ENCODE assay signal across 15 cellular contexts in the genomic region with DNA sequence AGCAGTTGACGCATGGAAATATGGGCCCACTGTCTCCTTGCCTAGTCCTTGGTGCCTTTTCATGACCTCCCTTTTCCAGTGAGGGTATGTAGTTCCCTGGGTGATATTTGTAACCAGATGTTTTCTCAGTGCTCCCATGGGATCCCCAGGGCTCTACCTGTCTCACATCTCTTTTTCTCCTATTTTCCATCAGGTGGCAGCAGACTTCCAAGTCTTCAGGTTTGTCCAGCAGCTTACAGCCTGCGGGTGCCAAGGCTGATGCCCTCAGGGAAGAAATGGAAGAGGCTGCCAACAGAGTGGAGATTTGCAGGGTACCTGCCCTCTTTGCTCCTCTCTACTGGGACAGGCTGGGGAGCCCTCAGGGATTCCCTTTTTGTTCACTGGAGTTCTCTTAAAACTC.
A peak's percentile ranks its signal among the peaks of the same experiment; 100 is the strongest.
DNase-seq lines count a peak whose midpoint lies in the region; ATAC-seq, FAIRE-seq and TF ChIP-seq lines count a peak whose summit lies in the region.
"Had no signal": no experiment of that assay in that cellular context is flagged by ENCODE, and none has a peak within 500 bp of the region (broad histone marks: within the 10 kb centered on the region; RNA-seq: fewer than 3 reads in every experiment).

No MANE protein-coding gene starts in this region.

- no peaks in the 10 kb centered on the region for H4K20me1 ChIP-seq in HCT116 (ENCODE audit: insufficient read depth)

- no peak overlapping the region for H3K27ac ChIP-seq in C4-2B
- no peak overlapping the region for H3K27ac ChIP-seq in HCT116 (ENCODE audit: low read depth, low read length)
- H3K27ac ChIP-seq in kidney (ENCODE audit: low read depth in 2 of 2, low read length in 2 of 2), result no peak overlapping the region
- H3K27ac ChIP-seq in upper lobe of left lung, result no peak overlapping the region
- H3K27ac ChIP-seq: KMS-11 had no signal

- POLR2A ChIA-PET in HCT116 (lab: Charles Lee), result no interaction called here

- TF ChIP-seq CTCF in C4-2B (conservative IDR thresholded peaks at IDR 0.05), result peak; percentile 72
- TF ChIP-seq CTCF in HCT116 (IDR thresholded peaks at IDR 0.05 in 2 of 3, conservative IDR thresholded peaks at IDR 0.05 in 1 of 3; ENCODE audit: borderline replicate concordance in 1 of 3, insufficient read depth in 1 of 3, low read depth in 2 of 3, low read length in 2 of 3), result peak; percentile 24 to 43 (median 36); a peak in 4 of 6 replicates
- TF ChIP-seq CTCF in kidney (IDR thresholded peaks at IDR 0.05; ENCODE audit: borderline replicate concordance, extremely low read depth, insufficient read depth), result peak; percentile 25
- no peak for TF ChIP-seq CTCF in upper lobe of left lung (IDR thresholded peaks at IDR 0.05)

- H3K4me1 ChIP-seq in HCT116 (ENCODE audit: control insufficient read depth in 1 of 2, insufficient read depth in 2 of 2, low read length in 2 of 2), result no peaks in the 10 kb centered on the region
- no peaks in the 10 kb centered on the region for H3K4me1 ChIP-seq in kidney (ENCODE audit: control insufficient read depth in 1 of 2, insufficient read depth in 1 of 2, low read depth in 1 of 2, low read length in 2 of 2)
- H3K4me1 ChIP-seq in upper lobe of left lung, result no peaks in the 10 kb centered on the region

- RAD21 ChIA-PET in HCT116 (lab: Charles Lee; ENCODE audit: low non-redundant PET in 1 of 2, low total read pairs in 2 of 2, uncharacterized antibody in 2 of 2, unreplicated experiment in 2 of 2), result no interaction called here

- no peaks in the 10 kb centered on the region for H3K79me2 ChIP-seq in HCT116 (ENCODE audit: insufficient read depth, low read length)

- no TSS peak for BruUV-seq in HCT116 (replicated peaks; lab: Mats Ljungman, UMichigan)

- no peaks in the 10 kb centered on the region for H3K9me3 Mint-ChIP-seq in activated T-helper 2 cell treated with anti-CD3 and anti-CD28 coated beads, Interferon-gamma antibody, Interleukin-2, Interleukin-4, amounts not matched to agents 10 μg/mL and 5 μg/mL and 100 μg/mL, durations not matched to agents 14 hours and 24 hours and 36 hours
- H3K9me3 Mint-ChIP-seq: stimulated activated effector memory CD8-positive, alpha-beta T cell treated with anti-CD3 and anti-CD28 coated beads, Interleukin-12 subunit alpha, Interleukin-12 subunit beta, amount 100 ng/mL, for 72 hours had no signal

- no peaks in the 10 kb centered on the region for H3K36me3 Mint-ChIP-seq in activated T-helper 2 cell treated with anti-CD3 and anti-CD28 coated beads, Interferon-gamma antibody, Interleukin-2, Interleukin-4, amounts not matched to agents 10 μg/mL and 5 μg/mL and 100 μg/mL, durations not matched to agents 14 hours and 24 hours and 36 hours (ENCODE audit: low read depth)
- H3K36me3 Mint-ChIP-seq: stimulated activated effector memory CD8-positive, alpha-beta T cell treated with anti-CD3 and anti-CD28 coated beads, Interleukin-12 subunit alpha, Interleukin-12 subunit beta, amount 100 ng/mL, for 72 hours had no signal

- H3K27ac Mint-ChIP-seq in activated T-helper 2 cell treated with anti-CD3 and anti-CD28 coated beads, Interferon-gamma antibody, Interleukin-2, Interleukin-4, amounts not matched to agents 10 μg/mL and 5 μg/mL and 100 μg/mL, durations not matched to agents 14 hours and 24 hours and 36 hours, result no peak overlapping the region
- H3K27ac Mint-ChIP-seq: stimulated activated effector memory CD8-positive, alpha-beta T cell treated with anti-CD3 and anti-CD28 coated beads, Interleukin-12 subunit alpha, Interleukin-12 subunit beta, amount 100 ng/mL, for 72 hours had no signal

- H3K9me2 ChIP-seq in HCT116 (ENCODE audit: insufficient read depth), result no peaks in the 10 kb centered on the region

- CTCF ChIA-PET in HCT116 (lab: Charles Lee), result no interaction called here

- ATAC-seq in HCT116 (peak; percentile 86), upper lobe of left lung (ENCODE audit: low FRiP score in 2 of 2) (no peak), GM19351 (IDR thresholded peaks at IDR 0.05; ENCODE audit: unreplicated experiment) (no peak)
- ATAC-seq: stimulated activated effector memory CD8-positive, alpha-beta T cell treated with anti-CD3 and anti-CD28 coated beads, Interleukin-12 subunit alpha, Interleukin-12 subunit beta, amount 100 ng/mL, for 72 hours had no signal

- no peak overlapping the region for H3K4me2 ChIP-seq in HCT116 (ENCODE audit: low read length)
- H3K4me2 ChIP-seq: KMS-11 had no signal

- H3K9ac ChIP-seq in HCT116 (ENCODE audit: low read length) (no peak overlapping the region), kidney (ENCODE audit: low read length in 2 of 2) (no peak overlapping the region)
- H3K9ac ChIP-seq: KMS-11 had no signal

- H2AFZ ChIP-seq in HCT116 (ENCODE audit: low read depth, low read length, poor library complexity, severe bottlenecking), result no peak overlapping the region

- H3K36me3 ChIP-seq in HCT116 (ENCODE audit: control insufficient read depth in 1 of 2, insufficient read depth in 2 of 2, low read length in 2 of 2) (no peaks in the 10 kb centered on the region), kidney (ENCODE audit: control insufficient read depth in 1 of 2, insufficient read depth in 2 of 2, low read length in 2 of 2) (no peaks in the 10 kb centered on the region), upper lobe of left lung (no peaks in the 10 kb centered on the region)

- H3K27me3 ChIP-seq in HCT116 (ENCODE audit: insufficient read depth, low read length), result no peaks in the 10 kb centered on the region
- H3K27me3 ChIP-seq in upper lobe of left lung, result no peaks in the 10 kb centered on the region

- no peak for TF ChIP-seq EP300 in upper lobe of left lung (IDR thresholded peaks at IDR 0.05)

- no peak overlapping the region for H3K4me3 ChIP-seq in HCT116 (replicated peaks in 1 of 2; ENCODE audit: low read depth in 1 of 2, low read length in 2 of 2)
- no peak overlapping the region for H3K4me3 ChIP-seq in kidney (ENCODE audit: low read length in 2 of 2)
- no peak overlapping the region for H3K4me3 ChIP-seq in upper lobe of left lung

- no peak for DNase-seq in HCT116 (ENCODE audit: low read depth, low spot score)
- peak; percentile 9 for DNase-seq in SK-N-DZ (ENCODE audit: low spot score)
- DNase-seq in kidney, result no peak
- DNase-seq in upper lobe of left lung, result no peak
- no peak for DNase-seq in D341Med (ENCODE audit: low spot score)
- DNase-seq in activated T-helper 2 cell treated with anti-CD3 and anti-CD28 coated beads, Interferon-gamma antibody, Interleukin-2, Interleukin-4, amounts not matched to agents 10 μg/mL and 5 μg/mL and 100 μg/mL, durations not matched to agents 14 hours and 24 hours and 36 hours (ENCODE audit: low spot score), result no peak
- DNase-seq: activated CD4-positive, alpha-beta T cell treated with anti-CD3 and anti-CD28 coated beads for 4 hours; GF-D8; mesenchymal stem cell; OCI-M1 had no signal

- TF ChIP-seq POLR2A in HCT116 (IDR thresholded peaks at IDR 0.05; ENCODE audit: borderline replicate concordance, extremely low read depth, insufficient read depth, insufficient read length) (no peak), upper lobe of left lung (IDR thresholded peaks at IDR 0.05) (no peak)

- WGBS in upper lobe of left lung, 2 donors, result 39 to 88% methylated on average over 2 of the region's 2 CpGs

- no peak overlapping the region for H3K4me3 Mint-ChIP-seq in activated T-helper 2 cell treated with anti-CD3 and anti-CD28 coated beads, Interferon-gamma antibody, Interleukin-2, Interleukin-4, amounts not matched to agents 10 μg/mL and 5 μg/mL and 100 μg/mL, durations not matched to agents 14 hours and 24 hours and 36 hours (ENCODE audit: low read depth)
- H3K4me3 Mint-ChIP-seq: stimulated activated effector memory CD8-positive, alpha-beta T cell treated with anti-CD3 and anti-CD28 coated beads, Interleukin-12 subunit alpha, Interleukin-12 subunit beta, amount 100 ng/mL, for 72 hours had no signal

- no peaks in the 10 kb centered on the region for H3K4me1 Mint-ChIP-seq in activated T-helper 2 cell treated with anti-CD3 and anti-CD28 coated beads, Interferon-gamma antibody, Interleukin-2, Interleukin-4, amounts not matched to agents 10 μg/mL and 5 μg/mL and 100 μg/mL, durations not matched to agents 14 hours and 24 hours and 36 hours (ENCODE audit: low read depth)
- H3K4me1 Mint-ChIP-seq: stimulated activated effector memory CD8-positive, alpha-beta T cell treated with anti-CD3 and anti-CD28 coated beads, Interleukin-12 subunit alpha, Interleukin-12 subunit beta, amount 100 ng/mL, for 72 hours had no signal

- H3K9me3 ChIP-seq in HCT116 (ENCODE audit: control insufficient read depth in 1 of 2, insufficient read depth in 1 of 2, low read depth in 1 of 2, low read length in 2 of 2) (no peaks in the 10 kb centered on the region), kidney (ENCODE audit: control insufficient read depth in 1 of 2, low read length in 2 of 2) (no peaks in the 10 kb centered on the region), upper lobe of left lung (no peaks in the 10 kb centered on the region)

- intact Hi-C loops in HCT116 (cut with micrococcal nuclease), result loop anchor here (2.0 kb wide), 1 partner anchor 74 kb away; no protein-coding TSS in a partner anchor
- intact Hi-C loops in kidney (cut with DNase I), result no loop called here
- intact Hi-C loops in activated T-helper 2 cell treated with anti-CD3 and anti-CD28 coated beads, Interferon-gamma antibody, Interleukin-2, Interleukin-4, amounts not matched to agents 10 μg/mL and 5 μg/mL and 100 μg/mL, durations not matched to agents 14 hours and 24 hours and 36 hours (cut with micrococcal nuclease), result no loop called here

- FAIRE-seq in kidney (lab: Jason Lieb, UNC), result no peak
- FAIRE-seq: GM19239 had no signal

- no peaks in the 10 kb centered on the region for H3K27me3 Mint-ChIP-seq in activated T-helper 2 cell treated with anti-CD3 and anti-CD28 coated beads, Interferon-gamma antibody, Interleukin-2, Interleukin-4, amounts not matched to agents 10 μg/mL and 5 μg/mL and 100 μg/mL, durations not matched to agents 14 hours and 24 hours and 36 hours (ENCODE audit: low read depth)

- peak; percentile 42; the same call in 1 of the 2 replicates for TF ChIP-seq RAD21 in HCT116 (IDR thresholded peaks at IDR 0.05; ENCODE audit: low read depth)

TF ChIP-seq in HCT116, 20 proteins besides CTCF, POLR2A, EP300 and RAD21:
- TF ChIP-seq SRF (IDR thresholded peaks at IDR 0.05; ENCODE audit: low read depth), result no peak
- no peak for TF ChIP-seq YY1 (IDR thresholded peaks at IDR 0.05; ENCODE audit: extremely low read depth, insufficient replicate concordance, low read depth, low read length)
- no peak for TF ChIP-seq ZNF274 (IDR thresholded peaks at IDR 0.05; ENCODE audit: low read depth, low read length)
- no peak for TF ChIP-seq EGR1 (IDR thresholded peaks at IDR 0.05; ENCODE audit: low read depth)
- TF ChIP-seq TCF7L2 (IDR thresholded peaks at IDR 0.05; ENCODE audit: borderline replicate concordance, extremely low read depth, insufficient read depth, insufficient read length), result no peak
- no peak for TF ChIP-seq ELF1 (IDR thresholded peaks at IDR 0.05; ENCODE audit: borderline replicate concordance, low read depth)
- TF ChIP-seq SIN3A (IDR thresholded peaks at IDR 0.05; ENCODE audit: low read depth), result no peak
- TF ChIP-seq, protein P1, sequence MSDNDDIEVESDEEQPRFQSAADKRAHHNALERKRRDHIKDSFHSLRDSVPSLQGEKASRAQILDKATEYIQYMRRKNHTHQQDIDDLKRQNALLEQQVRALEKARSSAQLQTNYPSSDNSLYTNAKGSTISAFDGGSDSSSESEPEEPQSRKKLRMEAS (IDR thresholded peaks at IDR 0.05), result no peak
- TF ChIP-seq EZH2 (IDR thresholded peaks at IDR 0.05), result no peak
TF ChIP-seq in HCT116: peak in this region for 0.

Comparison
In these comparisons a context has a peak if more than half of its experiments do, and no peak if none do; other contexts are left out.
1. CTCF ChIP-seq: peak in C4-2B (single experiment), HCT116 (3 of 3) and kidney (single experiment); none in upper lobe of left lung (0 of 6).